In the genomic region with DNA sequence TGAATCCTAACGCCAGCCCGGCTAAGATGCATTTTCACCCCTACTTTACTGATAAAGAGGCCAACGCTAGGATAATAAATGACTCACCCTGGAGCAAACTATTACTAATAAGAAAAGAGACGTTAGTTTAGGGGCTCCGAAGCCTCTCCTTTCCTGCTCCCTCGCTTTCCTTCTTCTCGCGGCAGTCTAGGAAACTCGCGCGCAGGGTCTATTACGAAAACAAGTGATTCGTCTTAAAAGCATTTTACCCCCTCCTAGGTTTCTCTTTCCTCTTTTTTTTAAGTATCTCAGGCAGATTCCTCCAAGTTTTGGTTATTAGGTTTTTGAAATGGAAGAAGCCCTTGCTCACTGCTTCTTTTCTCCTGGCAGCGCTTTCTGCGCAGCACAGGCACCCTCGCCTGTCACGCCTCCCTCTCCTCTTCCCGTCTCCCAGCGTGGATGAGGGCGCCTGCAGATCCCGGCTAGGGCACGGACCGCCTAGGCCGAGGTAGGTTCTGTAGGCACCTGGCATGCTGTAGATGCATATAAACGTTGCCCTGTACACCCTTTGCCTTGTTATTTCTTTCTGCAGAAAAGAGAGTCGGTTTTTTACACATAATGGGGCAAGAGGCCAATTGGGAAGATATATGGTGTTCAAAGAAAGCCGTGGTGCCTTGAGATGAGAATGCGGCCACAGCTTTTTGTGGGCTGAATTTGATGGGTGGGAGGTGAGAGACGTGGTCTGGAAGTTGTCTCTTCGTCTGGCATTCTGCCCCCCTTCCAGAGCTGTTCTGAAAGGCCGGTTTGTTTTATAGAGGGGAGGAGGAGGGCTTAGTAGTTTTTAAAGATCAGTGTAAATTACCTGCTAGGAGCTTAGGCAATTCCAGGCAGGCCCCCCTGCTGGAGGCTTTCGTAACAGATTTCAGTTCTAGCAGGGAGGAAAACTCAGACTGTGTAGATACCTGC, we compare ENCODE assay signal across 1 cellular context.
TF ChIP-seq lines count a peak whose summit lies in the region.

No MANE protein-coding gene starts in this region.

TF ChIP-seq in HepG2, 621 proteins besides CTCF, POLR2A, EP300 and RAD21 (continued from another document):
- TF ChIP-seq, protein P1, sequence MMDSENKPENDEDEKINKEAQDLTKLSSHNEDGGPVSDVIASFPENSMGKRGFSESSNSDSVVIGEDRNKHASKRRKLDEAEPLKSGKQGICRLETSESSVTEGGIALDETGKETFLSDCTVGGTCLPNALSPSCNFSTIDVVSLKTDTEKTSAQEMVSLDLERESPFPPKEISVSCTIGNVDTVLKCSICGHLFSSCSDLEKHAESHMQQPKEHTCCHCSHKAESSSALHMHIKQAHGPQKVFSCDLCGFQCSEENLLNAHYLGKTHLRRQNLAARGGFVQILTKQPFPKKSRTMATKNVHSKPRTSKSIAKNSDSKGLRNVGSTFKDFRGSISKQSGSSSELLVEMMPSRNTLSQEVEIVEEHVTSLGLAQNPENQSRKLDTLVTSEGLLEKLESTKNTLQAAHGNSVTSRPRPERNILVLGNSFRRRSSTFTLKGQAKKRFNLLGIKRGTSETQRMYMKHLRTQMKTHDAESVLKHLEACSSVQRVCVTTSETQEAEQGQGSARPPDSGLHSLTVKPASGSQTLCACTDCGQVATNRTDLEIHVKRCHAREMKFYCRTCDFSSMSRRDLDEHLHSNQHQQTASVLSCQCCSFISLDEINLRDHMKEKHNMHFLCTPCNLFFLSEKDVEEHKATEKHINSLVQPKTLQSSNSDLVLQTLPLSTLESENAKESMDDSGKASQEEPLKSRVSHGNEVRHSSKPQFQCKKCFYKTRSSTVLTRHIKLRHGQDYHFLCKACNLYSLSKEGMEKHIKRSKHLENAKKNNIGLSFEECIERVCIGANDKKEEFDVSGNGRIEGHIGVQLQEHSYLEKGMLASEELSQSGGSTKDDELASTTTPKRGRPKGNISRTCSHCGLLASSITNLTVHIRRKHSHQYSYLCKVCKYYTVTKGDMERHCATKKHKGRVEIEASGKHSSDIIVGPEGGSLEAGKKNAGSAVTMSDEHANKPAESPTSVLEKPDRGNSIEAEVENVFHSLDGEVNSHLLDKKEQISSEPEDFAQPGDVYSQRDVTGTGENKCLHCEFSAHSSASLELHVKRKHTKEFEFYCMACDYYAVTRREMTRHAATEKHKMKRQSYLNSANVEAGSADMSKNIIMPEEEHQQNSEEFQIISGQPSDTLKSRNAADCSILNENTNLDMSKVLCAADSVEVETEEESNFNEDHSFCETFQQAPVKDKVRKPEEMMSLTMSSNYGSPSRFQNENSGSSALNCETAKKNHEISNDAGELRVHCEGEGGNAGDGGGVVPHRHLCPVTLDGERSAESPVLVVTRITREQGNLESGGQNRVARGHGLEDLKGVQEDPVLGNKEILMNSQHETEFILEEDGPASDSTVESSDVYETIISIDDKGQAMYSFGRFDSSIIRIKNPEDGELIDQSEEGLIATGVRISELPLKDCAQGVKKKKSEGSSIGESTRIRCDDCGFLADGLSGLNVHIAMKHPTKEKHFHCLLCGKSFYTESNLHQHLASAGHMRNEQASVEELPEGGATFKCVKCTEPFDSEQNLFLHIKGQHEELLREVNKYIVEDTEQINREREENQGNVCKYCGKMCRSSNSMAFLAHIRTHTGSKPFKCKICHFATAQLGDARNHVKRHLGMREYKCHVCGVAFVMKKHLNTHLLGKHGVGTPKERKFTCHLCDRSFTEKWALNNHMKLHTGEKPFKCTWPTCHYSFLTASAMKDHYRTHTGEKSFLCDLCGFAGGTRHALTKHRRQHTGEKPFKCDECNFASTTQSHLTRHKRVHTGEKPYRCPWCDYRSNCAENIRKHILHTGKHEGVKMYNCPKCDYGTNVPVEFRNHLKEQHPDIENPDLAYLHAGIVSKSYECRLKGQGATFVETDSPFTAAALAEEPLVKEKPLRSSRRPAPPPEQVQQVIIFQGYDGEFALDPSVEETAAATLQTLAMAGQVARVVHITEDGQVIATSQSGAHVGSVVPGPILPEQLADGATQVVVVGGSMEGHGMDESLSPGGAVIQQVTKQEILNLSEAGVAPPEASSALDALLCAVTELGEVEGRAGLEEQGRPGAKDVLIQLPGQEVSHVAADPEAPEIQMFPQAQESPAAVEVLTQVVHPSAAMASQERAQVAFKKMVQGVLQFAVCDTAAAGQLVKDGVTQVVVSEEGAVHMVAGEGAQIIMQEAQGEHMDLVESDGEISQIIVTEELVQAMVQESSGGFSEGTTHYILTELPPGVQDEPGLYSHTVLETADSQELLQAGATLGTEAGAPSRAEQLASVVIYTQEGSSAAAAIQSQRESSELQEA (CRISPR knock-in tag; IDR thresholded peaks at IDR 0.05; ENCODE audit: not compliant biosample characterization) = no peak
- peak; percentile 36; the same call in 1 of the 2 replicates for TF ChIP-seq CEBPG (CRISPR knock-in tag; IDR thresholded peaks at IDR 0.05)
- TF ChIP-seq, protein P2, sequence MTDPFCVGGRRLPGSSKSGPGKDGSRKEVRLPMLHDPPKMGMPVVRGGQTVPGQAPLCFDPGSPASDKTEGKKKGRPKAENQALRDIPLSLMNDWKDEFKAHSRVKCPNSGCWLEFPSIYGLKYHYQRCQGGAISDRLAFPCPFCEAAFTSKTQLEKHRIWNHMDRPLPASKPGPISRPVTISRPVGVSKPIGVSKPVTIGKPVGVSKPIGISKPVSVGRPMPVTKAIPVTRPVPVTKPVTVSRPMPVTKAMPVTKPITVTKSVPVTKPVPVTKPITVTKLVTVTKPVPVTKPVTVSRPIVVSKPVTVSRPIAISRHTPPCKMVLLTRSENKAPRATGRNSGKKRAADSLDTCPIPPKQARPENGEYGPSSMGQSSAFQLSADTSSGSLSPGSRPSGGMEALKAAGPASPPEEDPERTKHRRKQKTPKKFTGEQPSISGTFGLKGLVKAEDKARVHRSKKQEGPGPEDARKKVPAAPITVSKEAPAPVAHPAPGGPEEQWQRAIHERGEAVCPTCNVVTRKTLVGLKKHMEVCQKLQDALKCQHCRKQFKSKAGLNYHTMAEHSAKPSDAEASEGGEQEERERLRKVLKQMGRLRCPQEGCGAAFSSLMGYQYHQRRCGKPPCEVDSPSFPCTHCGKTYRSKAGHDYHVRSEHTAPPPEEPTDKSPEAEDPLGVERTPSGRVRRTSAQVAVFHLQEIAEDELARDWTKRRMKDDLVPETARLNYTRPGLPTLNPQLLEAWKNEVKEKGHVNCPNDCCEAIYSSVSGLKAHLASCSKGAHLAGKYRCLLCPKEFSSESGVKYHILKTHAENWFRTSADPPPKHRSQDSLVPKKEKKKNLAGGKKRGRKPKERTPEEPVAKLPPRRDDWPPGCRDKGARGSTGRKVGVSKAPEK (CRISPR knock-in tag; IDR thresholded peaks at IDR 0.05; ENCODE audit: borderline replicate concordance) = peak; percentile 29; the same call in 1 of the 2 replicates
- TF ChIP-seq ZNF761 (CRISPR knock-in tag; conservative IDR thresholded peaks at IDR 0.05) = 0 out of 2 replicates have a peak, but pooled peaks have one; percentile 29
- TF ChIP-seq HNRNPLL (IDR thresholded peaks at IDR 0.05; ENCODE audit: low read depth, low read length, poor library complexity, severe bottlenecking) = peak; percentile 83
TF ChIP-seq in HepG2: peak in this region for 6.
